8 cellular contexts compared by ENCODE assay signal in the genomic region with DNA sequence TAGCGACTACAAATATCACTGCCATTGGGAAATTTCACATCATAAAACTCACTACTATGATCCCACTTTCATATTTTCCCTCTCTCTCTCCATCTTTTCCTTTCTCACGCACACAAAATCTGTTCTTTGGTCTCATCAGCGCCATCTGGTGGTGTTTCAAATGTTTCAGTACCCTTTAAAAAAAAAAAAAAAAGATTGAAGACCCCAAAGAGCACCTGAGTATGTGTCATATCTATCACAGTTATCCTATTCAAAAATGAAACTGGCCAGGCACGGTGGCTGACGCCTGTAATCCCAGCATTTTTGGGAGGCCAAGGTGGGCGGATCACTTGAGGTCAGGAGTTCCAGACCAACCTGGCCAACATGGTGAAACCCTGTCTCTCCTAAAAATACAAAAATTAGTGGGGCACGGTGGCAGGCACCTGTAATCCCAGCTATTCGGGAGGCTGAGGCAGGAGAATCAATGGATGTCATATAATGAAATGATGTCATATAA.
DNase-seq lines count a peak whose midpoint lies in the region; ATAC-seq, FAIRE-seq and TF ChIP-seq lines count a peak whose summit lies in the region.

No MANE protein-coding gene starts in this region.

- peaks cover 3% of the 10 kb centered on the region for H3K4me1 Mint-ChIP-seq in activated CD4-positive, alpha-beta T cell treated with anti-CD3 and anti-CD28 coated beads for 36 hours

- no peaks in the 10 kb centered on the region for H3K36me3 Mint-ChIP-seq in activated CD4-positive, alpha-beta T cell treated with anti-CD3 and anti-CD28 coated beads for 36 hours (ENCODE audit: low read depth)

- H3K27me3 Mint-ChIP-seq in activated CD4-positive, alpha-beta T cell treated with anti-CD3 and anti-CD28 coated beads for 36 hours: no peaks in the 10 kb centered on the region

- POLR2A ChIA-PET in activated CD4-positive, alpha-beta T cell treated with anti-CD3 and anti-CD28 coated beads for 36 hours (lab: Charles Lee): no interaction called here

- peak; percentile 44 for FAIRE-seq in A204.1 (lab: Jason Lieb, UNC)

- TF ChIP-seq CTCF in GM12864 (IDR thresholded peaks at IDR 0.05; ENCODE audit: low read depth, low read length, missing control alignments) (peak; percentile 51), dorsolateral prefrontal cortex (IDR thresholded peaks at IDR 0.05 in 54 of 56, conservative IDR thresholded peaks at IDR 0.05 in 2 of 56; ENCODE audit: low read depth in 1 of 56, partially characterized antibody in 56 of 56) (peak; percentile 55 to 80 (median 68))

- intact Hi-C loops in activated CD4-positive, alpha-beta T cell treated with anti-CD3 and anti-CD28 coated beads for 36 hours (cut with DNase I, micrococcal nuclease): loop anchor here (1.0 to 10.0 kb wide), 5 partner anchors 72 to 261 kb away; partner anchors contain the start of genes TTC9 (in 2 of the 2) and MED6 (in 1 of the 2)
- intact Hi-C loops in dorsolateral prefrontal cortex (cut with DNase I): loop anchor here in 1 of 2 donors (10.0 kb wide), 1 partner anchor 899 kb away; no protein-coding TSS in a partner anchor

- H3K27ac ChIP-seq in dorsolateral prefrontal cortex: no peak overlapping the region

- no peak for ATAC-seq in activated CD4-positive, alpha-beta T cell treated with anti-CD3 and anti-CD28 coated beads for 36 hours
- ATAC-seq in HG02571 (IDR thresholded peaks at IDR 0.05; ENCODE audit: unreplicated experiment): no peak

- no peaks in the 10 kb centered on the region for H3K9me3 Mint-ChIP-seq in activated CD4-positive, alpha-beta T cell treated with anti-CD3 and anti-CD28 coated beads for 36 hours (ENCODE audit: low read depth)

- CTCF ChIA-PET in activated CD4-positive, alpha-beta T cell treated with anti-CD3 and anti-CD28 coated beads for 36 hours (lab: Charles Lee): interaction anchor here (0.6 to 2.0 kb wide), 15 partner anchors 9 to 124 kb away, joined by 3 to 10 read pairs (median 4); partner anchors contain the start of gene TTC9

- peaks cover 0 to 9% (median 0%) of the 10 kb centered on the region in 45 donors for H3K27me3 ChIP-seq in dorsolateral prefrontal cortex

- H3K4me3 ChIP-seq in GM12864 (ENCODE audit: low read depth, low read length) (no peak overlapping the region), dorsolateral prefrontal cortex (no peak overlapping the region)

- DNase-seq in GM12864 (ENCODE audit: low read depth) (peak; percentile 33), NCI-H2107 treated with DMSO at 0.1 percent for 48 hours (lab: John Stamatoyannopoulos, UW; ENCODE audit: unreplicated experiment) (peak; percentile 73), dorsolateral prefrontal cortex (peak in 3 of 10 donors; percentile 10 to 33 (median 14)), mucosa of gallbladder (ENCODE audit: low spot score) (peak; percentile 34), superior temporal gyrus (ENCODE audit: extremely low spot score) (peak; percentile 71)
- DNase-seq in activated CD4-positive, alpha-beta T cell treated with anti-CD3 and anti-CD28 coated beads for 36 hours: peak; percentile 64

- H3K27ac Mint-ChIP-seq in activated CD4-positive, alpha-beta T cell treated with anti-CD3 and anti-CD28 coated beads for 36 hours: no peak overlapping the region

- no peak overlapping the region for H3K4me3 Mint-ChIP-seq in activated CD4-positive, alpha-beta T cell treated with anti-CD3 and anti-CD28 coated beads for 36 hours
